11 cellular contexts compared by ENCODE assay signal in the genomic region with DNA sequence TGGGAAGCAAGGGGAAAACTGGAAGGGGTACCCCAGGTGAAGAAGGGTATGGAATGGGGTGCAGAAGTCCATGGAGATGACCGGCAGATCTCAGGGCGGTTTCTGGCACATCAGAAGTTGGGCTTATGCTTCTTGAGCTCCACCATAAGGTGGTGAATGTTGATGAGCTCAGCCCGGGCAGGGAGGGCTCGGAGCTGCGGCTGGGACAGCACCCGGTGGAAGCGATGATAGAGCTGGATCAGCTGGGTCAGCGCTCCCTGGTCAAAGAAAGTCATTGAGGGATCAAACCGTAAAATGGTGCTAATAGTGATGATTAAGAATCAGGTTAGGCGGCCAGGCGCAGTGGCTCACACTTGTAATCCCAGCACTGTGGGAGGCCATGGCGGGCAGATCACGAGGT. TPM values are rescaled to one million over a fixed set of nuclear protein-coding genes. Genes with fewer than 3 reads are reported as not detected.
DNase-seq lines count a peak whose midpoint lies in the region; ATAC-seq and TF ChIP-seq lines count a peak whose summit lies in the region.
"Had no signal": no experiment of that assay in that cellular context is flagged by ENCODE, and none has a peak within 500 bp of the region (broad histone marks: within the 10 kb centered on the region; RNA-seq: fewer than 3 reads in every experiment).

No MANE protein-coding gene starts in this region.

- H3K9me3 Mint-ChIP-seq in activated CD4-positive, alpha-beta T cell treated with anti-CD3 and anti-CD28 coated beads, Interleukin-2, amount 10 ng/mL, durations not matched to agents 24 days and 14 days = no peaks in the 10 kb centered on the region
- no peaks in the 10 kb centered on the region for H3K9me3 Mint-ChIP-seq in endothelial cell (ENCODE audit: unreplicated experiment)

- H3K36me3 Mint-ChIP-seq in activated CD4-positive, alpha-beta T cell treated with anti-CD3 and anti-CD28 coated beads, Interleukin-2, amount 10 ng/mL, durations not matched to agents 24 days and 14 days (ENCODE audit: low read depth) = peaks cover 34% of the 10 kb centered on the region
- H3K36me3 Mint-ChIP-seq in endothelial cell (ENCODE audit: low read depth, unreplicated experiment) = peaks cover 13% of the 10 kb centered on the region

- H3K27ac Mint-ChIP-seq in activated CD4-positive, alpha-beta T cell treated with anti-CD3 and anti-CD28 coated beads, Interleukin-2, amount 10 ng/mL, durations not matched to agents 24 days and 14 days = peak overlapping the region; percentile 94
- peak overlapping the region; percentile 79 for H3K27ac Mint-ChIP-seq in endothelial cell (ENCODE audit: unreplicated experiment)

- no peaks in the 10 kb centered on the region for H3K9me3 ChIP-seq in RWPE2 (ENCODE audit: severe bottlenecking)
- no peaks in the 10 kb centered on the region for H3K9me3 ChIP-seq in spleen
- H3K9me3 ChIP-seq: body of pancreas had no signal

- H3K36me3 ChIP-seq in RWPE2 (ENCODE audit: low read depth) (peaks cover 20% of the 10 kb centered on the region), spleen (peaks cover 0 to 33% (median under 1%) of the 10 kb centered on the region in 6 donors)

- no peak for ATAC-seq in RWPE2 (ENCODE audit: low read depth)
- ATAC-seq: body of pancreas had no signal

- peaks cover 34% of the 10 kb centered on the region for H3K4me1 Mint-ChIP-seq in activated CD4-positive, alpha-beta T cell treated with anti-CD3 and anti-CD28 coated beads, Interleukin-2, amount 10 ng/mL, durations not matched to agents 24 days and 14 days
- H3K4me1 Mint-ChIP-seq in endothelial cell (ENCODE audit: unreplicated experiment) = peaks cover 24% of the 10 kb centered on the region

- peaks cover 4% of the 10 kb centered on the region for H3K27me3 Mint-ChIP-seq in activated CD4-positive, alpha-beta T cell treated with anti-CD3 and anti-CD28 coated beads, Interleukin-2, amount 10 ng/mL, durations not matched to agents 24 days and 14 days
- peaks cover 4% of the 10 kb centered on the region for H3K27me3 Mint-ChIP-seq in endothelial cell (ENCODE audit: unreplicated experiment)

- intact Hi-C loops in activated CD4-positive, alpha-beta T cell treated with anti-CD3 and anti-CD28 coated beads, Interleukin-2, amount 10 ng/mL, durations not matched to agents 24 days and 14 days (cut with micrococcal nuclease) = no loop called here
- intact Hi-C loops in spleen (cut with DNase I; ENCODE audit: low total_unique reads) = no loop called here

- no peak for DNase-seq in activated CD4-positive, alpha-beta T cell treated with anti-CD3 and anti-CD28 coated beads, Interleukin-2, amount 10 ng/mL, durations not matched to agents 24 days and 14 days
- DNase-seq in activated CD4-positive, alpha-beta T cell treated with anti-CD3 and anti-CD28 coated beads for 4 hours = no peak
- DNase-seq in RWPE2 (ENCODE audit: low spot score) (no peak), endothelial cell (ENCODE audit: low spot score) (no peak), spleen (peak; percentile 64), NCI-H1694 treated with DMSO at 0.1 percent for 48 hours (lab: John Stamatoyannopoulos, UW) (no peak), NCI-H1105 treated with DMSO at 0.1 percent for 48 hours (lab: John Stamatoyannopoulos, UW) (no peak), HT-29 (ENCODE audit: low spot score) (no peak)
- DNase-seq: activated CD4-positive, CD25-positive, alpha-beta regulatory T cell; body of pancreas; NCI-H1436 had no signal

- H3K27me3 ChIP-seq in RWPE2 (ENCODE audit: insufficient read depth, poor library complexity, severe bottlenecking) (no peaks in the 10 kb centered on the region), spleen (replicated peaks in 1 of 7) (peaks cover 0 to 8% (median 0%) of the 10 kb centered on the region in 7 donors)
- H3K27me3 ChIP-seq: body of pancreas had no signal

- no peak for TF ChIP-seq CTCF in RWPE2 (IDR thresholded peaks at IDR 0.05; ENCODE audit: poor library complexity, severe bottlenecking)
- no peak for TF ChIP-seq CTCF in endothelial cell (IDR thresholded peaks at IDR 0.05; ENCODE audit: unreplicated experiment)
- TF ChIP-seq CTCF in spleen (IDR thresholded peaks at IDR 0.05 in 8 of 11, conservative IDR thresholded peaks at IDR 0.05 in 3 of 11) = no peak

- H3K4me3 ChIP-seq in RWPE2 (ENCODE audit: severe bottlenecking) = no peak overlapping the region
- no peak overlapping the region for H3K4me3 ChIP-seq in spleen
- H3K4me3 ChIP-seq: body of pancreas had no signal

- H3K4me1 ChIP-seq in RWPE2 (ENCODE audit: insufficient read depth, poor library complexity, severe bottlenecking) (peaks cover 14% of the 10 kb centered on the region), spleen (peaks cover 10 to 45% (median 29%) of the 10 kb centered on the region in 6 donors)

- H3K4me3 Mint-ChIP-seq in activated CD4-positive, alpha-beta T cell treated with anti-CD3 and anti-CD28 coated beads, Interleukin-2, amount 10 ng/mL, durations not matched to agents 24 days and 14 days = peak overlapping the region; percentile 91
- H3K4me3 Mint-ChIP-seq in endothelial cell (ENCODE audit: unreplicated experiment) = peak overlapping the region; percentile 86

- WGBS in spleen, 5 donors = 94 to 97% (median 97%) methylated on average over 13 of the region's 13 CpGs

- no peak for TF ChIP-seq POLR2A in spleen (IDR thresholded peaks at IDR 0.05)

- H3K27ac ChIP-seq in RWPE2 (ENCODE audit: poor library complexity, severe bottlenecking) (peak overlapping the region; percentile 83), spleen (peak overlapping the region in 1 of 8 donors; percentile 91)

RNA-seq across cellular contexts. Expression of a gene that starts 20.9 kb away (rescaled TPM):
- total RNA-seq in activated CD4-positive, alpha-beta T cell treated with anti-CD3 and anti-CD28 coated beads, Interleukin-2, amount 10 ng/mL, durations not matched to agents 24 days and 14 days = 59.9 and 64.9 TPM in 2 replicates
- total RNA-seq in endothelial cell (ENCODE audit: unreplicated experiment) (41.8 TPM), spleen (10 to 100 TPM; 51.0 to 87.7 (median 59.1) TPM)
- polyA plus RNA-seq in spleen = 10 to 100 TPM; 31.7 to 51.0 (median 48.5) TPM
- 39.4 and 48.5 TPM in 2 replicates for total RNA-seq in HT-29 (2014; rRNA removed; shearing (Covaris generic))

RNA-seq across cellular contexts. Expression of a gene that starts 21.1 kb away (rescaled TPM):
- 3,200 and 3,212 TPM in 2 replicates for total RNA-seq in activated CD4-positive, alpha-beta T cell treated with anti-CD3 and anti-CD28 coated beads, Interleukin-2, amount 10 ng/mL, durations not matched to agents 24 days and 14 days
- total RNA-seq in endothelial cell (ENCODE audit: unreplicated experiment) (2,251 TPM), spleen (1,000 to 10,000 TPM; 1,471 to 2,906 (median 2,449) TPM)
- over 10,000 TPM in 2 of 3 donors, 1,000 to 10,000 TPM in 1; 8,573 to 17,605 (median 14,270) TPM for polyA plus RNA-seq in spleen
- 3,486 and 3,632 TPM in 2 replicates for total RNA-seq in HT-29 (2014; rRNA removed; shearing (Covaris generic))

RNA-seq across cellular contexts. Expression of a gene that starts 26.2 kb away (rescaled TPM):
- 4.1 and 4.6 TPM in 2 replicates for total RNA-seq in activated CD4-positive, alpha-beta T cell treated with anti-CD3 and anti-CD28 coated beads, Interleukin-2, amount 10 ng/mL, durations not matched to agents 24 days and 14 days
- total RNA-seq in endothelial cell (ENCODE audit: unreplicated experiment) (3.8 TPM), spleen (10 to 100 TPM; 17.6 to 31.6 (median 27.1) TPM)
- 10 to 100 TPM; 11.5 to 17.7 (median 13.5) TPM for polyA plus RNA-seq in spleen
- 10.6 and 14.1 TPM in 2 replicates for total RNA-seq in HT-29 (2014; rRNA removed; shearing (Covaris generic))

RNA-seq across cellular contexts. Expression of a gene that starts 38.3 kb away (rescaled TPM):
- total RNA-seq in activated CD4-positive, alpha-beta T cell treated with anti-CD3 and anti-CD28 coated beads, Interleukin-2, amount 10 ng/mL, durations not matched to agents 24 days and 14 days = 106 and 120 TPM in 2 replicates
- total RNA-seq in endothelial cell (ENCODE audit: unreplicated experiment) (48.5 TPM), spleen (10 to 100 TPM; 30.5 to 53.1 (median 43.6) TPM)
- polyA plus RNA-seq in spleen = 100 to 1,000 TPM in 1 of 3 donors, 10 to 100 TPM in 2; 52.6 to 101 (median 96.1) TPM
- 79.0 and 92.2 TPM in 2 replicates for total RNA-seq in HT-29 (2014; rRNA removed; shearing (Covaris generic))

RNA-seq across cellular contexts. Expression of a gene that starts 38.7 kb away (rescaled TPM):
- total RNA-seq in activated CD4-positive, alpha-beta T cell treated with anti-CD3 and anti-CD28 coated beads, Interleukin-2, amount 10 ng/mL, durations not matched to agents 24 days and 14 days = 114 and 132 TPM in 2 replicates
- total RNA-seq in endothelial cell (ENCODE audit: unreplicated experiment) (33.3 TPM), spleen (10 to 100 TPM; 11.3 to 35.7 (median 26.5) TPM)
- polyA plus RNA-seq in spleen = 100 to 1,000 TPM; 150 to 169 (median 158) TPM
- total RNA-seq in HT-29 (2014; rRNA removed; shearing (Covaris generic)) = 86.8 and 90.7 TPM in 2 replicates
